Comparison of ENCODE assay signal across 8 cellular contexts in the genomic region with DNA sequence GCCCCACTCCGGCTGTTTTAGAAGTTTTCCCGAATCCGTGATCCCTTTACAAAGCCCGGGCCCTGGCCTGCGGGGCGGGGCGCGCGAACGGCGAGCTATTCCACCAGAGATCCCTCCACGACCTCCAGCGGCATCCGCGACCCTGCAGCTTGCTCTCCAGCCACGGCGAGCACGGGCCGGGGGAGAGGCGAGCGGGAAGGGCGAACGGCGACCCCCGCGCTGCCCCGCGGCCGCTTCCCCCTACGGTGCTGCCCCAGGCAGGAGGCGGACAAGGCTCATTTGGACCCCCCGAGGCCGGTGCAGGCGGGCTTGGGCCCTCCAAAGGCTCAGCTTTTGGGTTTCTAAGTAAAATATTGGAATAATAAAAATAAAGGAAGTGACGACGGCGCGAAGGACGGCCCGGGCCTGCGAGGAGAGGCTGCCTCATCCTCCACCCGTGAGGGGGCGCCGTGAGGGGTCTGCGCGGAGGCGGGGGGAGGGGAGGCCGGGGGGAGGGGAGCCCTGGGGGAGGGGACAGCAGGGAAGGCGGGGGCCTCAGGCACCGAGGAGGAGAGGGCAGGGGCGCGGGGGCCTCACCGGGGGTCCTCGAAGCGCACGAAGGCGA. TPM values are rescaled to one million over a fixed set of nuclear protein-coding genes. Genes with fewer than 3 reads are reported as not detected.
DNase-seq lines count a peak whose midpoint lies in the region; ATAC-seq, FAIRE-seq and TF ChIP-seq lines count a peak whose summit lies in the region.

No MANE protein-coding gene starts in this region.

- H3K27me3 Mint-ChIP-seq in activated CD4-positive, alpha-beta T cell treated with anti-CD3 and anti-CD28 coated beads for 36 hours, result no peaks in the 10 kb centered on the region

- no peak overlapping the region for H3K23ac ChIP-seq in H1 (ENCODE audit: insufficient read length)

- no peaks in the 10 kb centered on the region for H3K9me3 Mint-ChIP-seq in activated CD4-positive, alpha-beta T cell treated with anti-CD3 and anti-CD28 coated beads for 36 hours (ENCODE audit: low read depth)

- H3K4me3 Mint-ChIP-seq in activated CD4-positive, alpha-beta T cell treated with anti-CD3 and anti-CD28 coated beads for 36 hours, result peak overlapping the region; percentile 79

- no peak overlapping the region for H2BK120ac ChIP-seq in H1 (replicated peaks; ENCODE audit: low read depth, low read length)

- H3K79me2 ChIP-seq in H1 (ENCODE audit: control insufficient read depth in 1 of 2, insufficient read depth in 2 of 2, low read length in 2 of 2), result peaks cover 0 to 49% of the 10 kb centered on the region in 2 experiments; a peak in 3 of 4 replicates

- H3K36me3 Mint-ChIP-seq in activated CD4-positive, alpha-beta T cell treated with anti-CD3 and anti-CD28 coated beads for 36 hours (ENCODE audit: low read depth), result peaks cover 25% of the 10 kb centered on the region

- POLR2A ChIA-PET in BJ (lab: Charles Lee), result interaction anchor here (0.5 to 1.1 kb wide), 2 partner anchors 61 to 77 kb away, joined by 4 to 7 read pairs; no protein-coding TSS in a partner anchor
- POLR2A ChIA-PET in activated CD4-positive, alpha-beta T cell treated with anti-CD3 and anti-CD28 coated beads for 36 hours (lab: Charles Lee), result interaction anchor here (0.6 to 2.5 kb wide), 7 partner anchors 10 to 268 kb away, joined by 3 to 12 read pairs (median 4); partner anchors contain the start of genes DYNLL1, RNU4-2 and RPLP0
- POLR2A ChIA-PET in H1 (lab: Charles Lee; ENCODE audit: partially characterized antibody), result interaction anchor here (0.6 to 18.7 kb wide), 26 partner anchors 11 to 273 kb away, joined by 3 to 365 read pairs (median 4); partner anchors contain the start of genes COQ5, COX6A1, DYNLL1 and GATC

- peak overlapping the region; percentile 69 to 96 (median 94) for H3K9ac ChIP-seq in H1 (replicated peaks in 1 of 4; ENCODE audit: extremely low read depth in 1 of 4, low read depth in 3 of 4, low read length in 3 of 4)

- H2BK15ac ChIP-seq in H1 (ENCODE audit: low read length), result peak overlapping the region; percentile 95; the same call in 1 of the 2 replicates

- no peak overlapping the region for H2AFZ ChIP-seq in H1 (ENCODE audit: low read length)

- peak; percentile 17 for ATAC-seq in GM19043 (IDR thresholded peaks at IDR 0.05; ENCODE audit: low read depth, unreplicated experiment)
- ATAC-seq in HG03432 (IDR thresholded peaks at IDR 0.05; ENCODE audit: unreplicated experiment), result peak; percentile 38
- peak; percentile 24 for ATAC-seq in activated CD4-positive, alpha-beta T cell treated with anti-CD3 and anti-CD28 coated beads for 36 hours
- peak; percentile 50 for ATAC-seq in mucosa of descending colon
- no peak for ATAC-seq in HG03520 (IDR thresholded peaks at IDR 0.05; ENCODE audit: unreplicated experiment)

- TF ChIP-seq RAD21 in H1 (IDR thresholded peaks at IDR 0.05 in 1 of 2, conservative IDR thresholded peaks at IDR 0.05 in 1 of 2; ENCODE audit: low read depth in 2 of 2, low read length in 2 of 2), result no peak

- peak overlapping the region; percentile 85; the same call in 1 of the 2 replicates for H2BK12ac ChIP-seq in H1 (ENCODE audit: low read depth, low read length)

- no peaks in the 10 kb centered on the region; the same call in none of the 2 replicates for H3K79me1 ChIP-seq in H1 (ENCODE audit: low read depth, low read length)

- H3K9me3 ChIP-seq in H1 (ENCODE audit: insufficient read depth in 2 of 2, low read depth in 1 of 2, low read length in 1 of 2) (no peaks in the 10 kb centered on the region), mucosa of descending colon (no peaks in the 10 kb centered on the region)

- H3K14ac ChIP-seq in H1 (ENCODE audit: insufficient read length), result no peak overlapping the region

- peak overlapping the region; percentile 95 for H3K4ac ChIP-seq in H1 (replicated peaks; ENCODE audit: insufficient read length, low read depth, low read length)

- H3K56ac ChIP-seq in H1 (replicated peaks; ENCODE audit: insufficient read length, low read depth, low read length), result peak overlapping the region; percentile 97

- H4K5ac ChIP-seq in H1 (ENCODE audit: insufficient read length, low read depth, low read length), result peak overlapping the region; percentile 96

- peak overlapping the region; percentile 98 for H2BK5ac ChIP-seq in H1 (ENCODE audit: low read depth, low read length)

- H3K23me2 ChIP-seq in H1 (ENCODE audit: low read depth, low read length), result peaks cover 5% of the 10 kb centered on the region

- H4K20me1 ChIP-seq in H1 (replicated peaks in 1 of 2; ENCODE audit: control insufficient read depth in 1 of 2, insufficient read depth in 2 of 2, low read length in 2 of 2), result peaks cover 10 to 14% of the 10 kb centered on the region in 2 experiments

- no peak overlapping the region for H2AK5ac ChIP-seq in H1 (ENCODE audit: low read depth, low read length)

- WGBS in H1 (ENCODE audit: extremely low coverage in 1 of 2, insufficient coverage in 1 of 2, insufficient read length in 1 of 2, insufficient replicate concordance in 2 of 2, low coverage in 1 of 2, low lambda C conversion rate in 2 of 2, missing lambda C conversion rate in 1 of 2), 2 experiments, result 0% methylated on average over 40 of the region's 57 CpGs; no CpG with 5 or more reads in 1 of the 2 experiments

- H3K18ac ChIP-seq in H1 (ENCODE audit: extremely low read depth, low read length), result peak overlapping the region; percentile 98

- TF ChIP-seq POLR2A in H1 (IDR thresholded peaks at IDR 0.05; ENCODE audit: control extremely low read depth in 1 of 2, low read depth in 2 of 2, low read length in 2 of 2), result no peak

- TF ChIP-seq EP300 in H1 (IDR thresholded peaks at IDR 0.05; ENCODE audit: borderline replicate concordance in 1 of 2, low read depth in 2 of 2, low read length in 2 of 2), result no peak

- H3K4me2 ChIP-seq in H1 (ENCODE audit: insufficient read depth in 1 of 2, low read depth in 2 of 2, low read length in 2 of 2), result peak overlapping the region; percentile 78 to 83

- H2BK20ac ChIP-seq in H1 (ENCODE audit: low read length), result no peak overlapping the region

- FAIRE-seq in H1 (lab: Jason Lieb, UNC), result no peak

- H3K36me3 ChIP-seq in BJ (ENCODE audit: control insufficient read depth, insufficient read depth, low read length) (peaks cover 9% of the 10 kb centered on the region), H1 (ENCODE audit: control insufficient read depth in 2 of 4, insufficient read depth in 4 of 4, low read length in 3 of 4) (peaks cover 16 to 24% (median 18%) of the 10 kb centered on the region in 4 experiments), mucosa of descending colon (ENCODE audit: low read depth) (peaks cover under 1% of the 10 kb centered on the region)

- DNase-seq in BJ (ENCODE audit: low read depth) (no peak), H1 (ENCODE audit: low read depth in 1 of 2, low spot score in 2 of 2) (no peak), mucosa of descending colon (peak; percentile 45 to 65 (median 58)), substantia nigra (lab: John Stamatoyannopoulos, UW) (peak in 34 of 49 donors; percentile 26 to 72 (median 56))
- peak; percentile 50 for DNase-seq in activated CD4-positive, alpha-beta T cell treated with anti-CD3 and anti-CD28 coated beads for 36 hours

- H3K4me1 Mint-ChIP-seq in activated CD4-positive, alpha-beta T cell treated with anti-CD3 and anti-CD28 coated beads for 36 hours, result peaks cover 40% of the 10 kb centered on the region

- H3K27ac ChIP-seq in H1 (ENCODE audit: low read depth, low read length), result peak overlapping the region; percentile 96
- H3K27ac ChIP-seq in substantia nigra (ENCODE audit: low read depth, low read length, poor library complexity, severe bottlenecking), result peak overlapping the region; percentile 79

- H3K27me3 ChIP-seq in BJ (ENCODE audit: control insufficient read depth, insufficient read depth, low read length) (no peaks in the 10 kb centered on the region), H1 (replicated peaks in 1 of 4; ENCODE audit: control insufficient read depth in 3 of 4, extremely low read depth in 1 of 4, insufficient read depth in 3 of 4, low read length in 3 of 4) (no peaks in the 10 kb centered on the region)

- H3K4me3 ChIP-seq in BJ (ENCODE audit: low read depth, low read length), result peak overlapping the region; percentile 80
- H3K4me3 ChIP-seq in H1 (ENCODE audit: extremely low read depth in 1 of 4, insufficient read depth in 2 of 4, low read depth in 3 of 4, low read length in 4 of 4), result peak overlapping the region; percentile 76 to 97 (median 78)
- H3K4me3 ChIP-seq in mucosa of descending colon, result peak overlapping the region; percentile 85

- peak overlapping the region; percentile 99 for H4K91ac ChIP-seq in H1 (replicated peaks; ENCODE audit: insufficient read length, low read length)

- intact Hi-C loops in activated CD4-positive, alpha-beta T cell treated with anti-CD3 and anti-CD28 coated beads for 36 hours (cut with DNase I, micrococcal nuclease), result loop anchor here (1.0 to 2.0 kb wide), 15 partner anchors 14 to 268 kb away; partner anchors contain the start of genes COX6A1 (in 2 of the 2), GATC (in 2 of the 2), RNF10 (in 2 of the 2) and TRIAP1 (in 2 of the 2)
- intact Hi-C loops in mucosa of descending colon (cut with DNase I, micrococcal nuclease), result no loop called here

- H3K4me1 ChIP-seq in H1 (replicated peaks in 1 of 4; ENCODE audit: control insufficient read depth in 3 of 4, insufficient read depth in 4 of 4, low read length in 3 of 4) (peaks cover 0 to 5% (median 0%) of the 10 kb centered on the region in 4 experiments; a peak in 2 of 7 replicates), mucosa of descending colon (ENCODE audit: low read depth) (peaks cover 10% of the 10 kb centered on the region)

- H3K27ac Mint-ChIP-seq in activated CD4-positive, alpha-beta T cell treated with anti-CD3 and anti-CD28 coated beads for 36 hours, result peak overlapping the region; percentile 84

- CTCF ChIA-PET in BJ (lab: Yijun Ruan, JAX) (interaction anchor here (0.9 to 6.0 kb wide), 9 partner anchors 12 to 83 kb away, joined by 3 to 57 read pairs (median 5); partner anchors contain the start of gene DYNLL1), H1 (lab: Charles Lee; ENCODE audit: partially characterized antibody) (interaction anchor here (0.7 to 9.3 kb wide), 17 partner anchors 11 to 142 kb away, joined by 3 to 152 read pairs (median 5); partner anchors contain the start of genes COX6A1, DYNLL1, GATC and PLA2G1B)
- CTCF ChIA-PET in activated CD4-positive, alpha-beta T cell treated with anti-CD3 and anti-CD28 coated beads for 36 hours (lab: Charles Lee), result interaction anchor here (0.6 to 2.8 kb wide), 18 partner anchors 10 to 421 kb away, joined by 3 to 17 read pairs (median 5); partner anchors contain the start of genes DYNLL1 and POP5

- H4K8ac ChIP-seq in H1 (ENCODE audit: extremely low read depth, insufficient read depth, low read length), result peak overlapping the region; percentile 90

- TF ChIP-seq CTCF in BJ (IDR thresholded peaks at IDR 0.05; ENCODE audit: insufficient read depth, low read depth, low read length) (peak; percentile 16; the same call in 1 of the 2 replicates), H1 (IDR thresholded peaks at IDR 0.05; ENCODE audit: control extremely low read depth in 1 of 3, insufficient read depth in 1 of 3, low read depth in 1 of 3, low read length in 3 of 3) (peak in 1 of 3 experiments; percentile 19; a peak in 1 of 4 replicates), mucosa of descending colon (IDR thresholded peaks at IDR 0.05) (no peak)

RNA-seq across cellular contexts. Expression of gene SRSF9, which starts 0.6 kb away (rescaled TPM):
- polyA plus RNA-seq in BJ (2011; rRNA removed) (88.0 and 108 TPM in 2 replicates), H1 (2011; rRNA removed) (148 and 172 TPM in 2 replicates)
- polyA minus RNA-seq in BJ (2011; rRNA and poly(A)+ RNA removed), result 26.7 and 39.5 TPM in 2 replicates
- 100 to 1,000 TPM; 140 to 209 TPM for total RNA-seq in activated CD4-positive, alpha-beta T cell treated with anti-CD3 and anti-CD28 coated beads for 36 hours
- total RNA-seq in H1 (2021; fragmentation: NEBNext Ultra II Directional; extraction: Animal tissue kit (Norgen Biotek cat#: 25700)), result 304 and 307 TPM in 2 replicates
- 254 TPM for polyA plus RNA-seq in H1 (2011; cell fraction: cytosol; rRNA removed)
- polyA plus RNA-seq in H1 (2011; cell fraction: nucleus; rRNA removed), result 84.5 TPM
- 249 to 298 TPM (median 293 TPM) in 4 replicates for polyA plus RNA-seq in H1 (2012, experiment 1 of 2)
- polyA plus RNA-seq in H1 (2012, experiment 2 of 2), result 207 TPM
- 218 TPM for polyA plus RNA-seq in H1 (2013, experiment 1 of 2)
- 236 TPM for polyA plus RNA-seq in H1 (2013, experiment 2 of 2)
- polyA minus RNA-seq in H1 (2011; rRNA and poly(A)+ RNA removed), result 74.5 and 95.4 TPM in 2 replicates
- 134 TPM for polyA minus RNA-seq in H1 (2011; cell fraction: cytosol; rRNA and poly(A)+ RNA removed)
- polyA minus RNA-seq in H1 (2011; cell fraction: nucleus; rRNA and poly(A)+ RNA removed), result 86.6 TPM
- 100 to 1,000 TPM; 117 to 140 (median 139) TPM for total RNA-seq in mucosa of descending colon

RNA-seq across cellular contexts. Expression of gene GATC, which starts 22.7 kb away (rescaled TPM):
- 14.8 and 17.9 TPM in 2 replicates for polyA plus RNA-seq in BJ (2011; rRNA removed)
- 7.9 and 21.1 TPM in 2 replicates for polyA minus RNA-seq in BJ (2011; rRNA and poly(A)+ RNA removed)
- 10 to 100 TPM; 26.3 to 36.3 TPM for total RNA-seq in activated CD4-positive, alpha-beta T cell treated with anti-CD3 and anti-CD28 coated beads for 36 hours
- 30.4 and 34.2 TPM in 2 replicates for total RNA-seq in H1 (2021; fragmentation: NEBNext Ultra II Directional; extraction: Animal tissue kit (Norgen Biotek cat#: 25700))
- 13.2 and 13.6 TPM in 2 replicates for polyA plus RNA-seq in H1 (2011; rRNA removed)
- polyA plus RNA-seq in H1 (2011; cell fraction: cytosol; rRNA removed), result 13.9 TPM
- 33.8 TPM for polyA plus RNA-seq in H1 (2011; cell fraction: nucleus; rRNA removed)
- polyA plus RNA-seq in H1 (2012, experiment 1 of 2), result 11.2 to 18.5 TPM (median 15.4 TPM) in 4 replicates
- 11.6 TPM for polyA plus RNA-seq in H1 (2012, experiment 2 of 2)
- 20.0 TPM for polyA plus RNA-seq in H1 (2013, experiment 1 of 2)
- polyA plus RNA-seq in H1 (2013, experiment 2 of 2), result 19.1 TPM
- polyA minus RNA-seq in H1 (2011; rRNA and poly(A)+ RNA removed), result 12.3 and 20.5 TPM in 2 replicates
- 7.3 TPM for polyA minus RNA-seq in H1 (2011; cell fraction: cytosol; rRNA and poly(A)+ RNA removed)
- 25.8 TPM for polyA minus RNA-seq in H1 (2011; cell fraction: nucleus; rRNA and poly(A)+ RNA removed)
- total RNA-seq in mucosa of descending colon, result 10 to 100 TPM; 20.6 to 29.5 (median 26.8) TPM

RNA-seq across cellular contexts. Expression of gene TRIAP1, which starts 22.8 kb away (rescaled TPM):
- polyA plus RNA-seq in BJ (2011; rRNA removed) (24.7 and 45.0 TPM in 2 replicates), H1 (2011; rRNA removed) (20.8 and 42.0 TPM in 2 replicates)
- 3.7 and 4.8 TPM in 2 replicates for polyA minus RNA-seq in BJ (2011; rRNA and poly(A)+ RNA removed)
- total RNA-seq in activated CD4-positive, alpha-beta T cell treated with anti-CD3 and anti-CD28 coated beads for 36 hours, result 10 to 100 TPM; 20.9 to 36.0 TPM
- 58.5 and 63.4 TPM in 2 replicates for total RNA-seq in H1 (2021; fragmentation: NEBNext Ultra II Directional; extraction: Animal tissue kit (Norgen Biotek cat#: 25700))
- 52.7 TPM for polyA plus RNA-seq in H1 (2011; cell fraction: cytosol; rRNA removed)
- 10.2 TPM for polyA plus RNA-seq in H1 (2011; cell fraction: nucleus; rRNA removed)
- polyA plus RNA-seq in H1 (2012, experiment 1 of 2), result 65.2 to 124 TPM (median 69.0 TPM) in 4 replicates
- 19.1 TPM for polyA plus RNA-seq in H1 (2012, experiment 2 of 2)
- polyA plus RNA-seq in H1 (2013, experiment 1 of 2), result 67.4 TPM
- 72.8 TPM for polyA plus RNA-seq in H1 (2013, experiment 2 of 2)
- 15.2 and 19.3 TPM in 2 replicates for polyA minus RNA-seq in H1 (2011; rRNA and poly(A)+ RNA removed)
- polyA minus RNA-seq in H1 (2011; cell fraction: cytosol; rRNA and poly(A)+ RNA removed), result 32.7 TPM
- 17.4 TPM for polyA minus RNA-seq in H1 (2011; cell fraction: nucleus; rRNA and poly(A)+ RNA removed)
- total RNA-seq in mucosa of descending colon, result 10 to 100 TPM; 14.9 to 16.7 (median 16.3) TPM

RNA-seq across cellular contexts. Expression of gene DYNLL1, which starts 27.0 kb away (rescaled TPM):
- polyA plus RNA-seq in BJ (2011; rRNA removed) (358 and 610 TPM in 2 replicates), H1 (2011; rRNA removed) (314 and 488 TPM in 2 replicates)
- 77.2 and 81.2 TPM in 2 replicates for polyA minus RNA-seq in BJ (2011; rRNA and poly(A)+ RNA removed)
- 100 to 1,000 TPM; 166 to 169 TPM for total RNA-seq in activated CD4-positive, alpha-beta T cell treated with anti-CD3 and anti-CD28 coated beads for 36 hours
- 419 and 423 TPM in 2 replicates for total RNA-seq in H1 (2021; fragmentation: NEBNext Ultra II Directional; extraction: Animal tissue kit (Norgen Biotek cat#: 25700))
- polyA plus RNA-seq in H1 (2011; cell fraction: cytosol; rRNA removed), result 519 TPM
- polyA plus RNA-seq in H1 (2011; cell fraction: nucleus; rRNA removed), result 154 TPM
- polyA plus RNA-seq in H1 (2012, experiment 1 of 2), result 457 to 576 TPM (median 535 TPM) in 4 replicates
- polyA plus RNA-seq in H1 (2012, experiment 2 of 2), result 681 TPM
- 402 TPM for polyA plus RNA-seq in H1 (2013, experiment 1 of 2)
- polyA plus RNA-seq in H1 (2013, experiment 2 of 2), result 410 TPM
- 117 and 134 TPM in 2 replicates for polyA minus RNA-seq in H1 (2011; rRNA and poly(A)+ RNA removed)
- polyA minus RNA-seq in H1 (2011; cell fraction: cytosol; rRNA and poly(A)+ RNA removed), result 152 TPM
- 85.4 TPM for polyA minus RNA-seq in H1 (2011; cell fraction: nucleus; rRNA and poly(A)+ RNA removed)
- 100 to 1,000 TPM; 309 to 343 (median 309) TPM for total RNA-seq in mucosa of descending colon

RNA-seq across cellular contexts. Expression of gene COX6A1, which starts 31.0 kb away (rescaled TPM):
- polyA plus RNA-seq in BJ (2011; rRNA removed) (362 and 557 TPM in 2 replicates), H1 (2011; rRNA removed) (2,792 and 3,254 TPM in 2 replicates)
- 84.4 and 141 TPM in 2 replicates for polyA minus RNA-seq in BJ (2011; rRNA and poly(A)+ RNA removed)
- total RNA-seq in activated CD4-positive, alpha-beta T cell treated with anti-CD3 and anti-CD28 coated beads for 36 hours, result 100 to 1,000 TPM; 424 to 495 TPM
- total RNA-seq in H1 (2021; fragmentation: NEBNext Ultra II Directional; extraction: Animal tissue kit (Norgen Biotek cat#: 25700)), result 437 and 465 TPM in 2 replicates
- polyA plus RNA-seq in H1 (2011; cell fraction: cytosol; rRNA removed), result 1,527 TPM
- 2,437 TPM for polyA plus RNA-seq in H1 (2011; cell fraction: nucleus; rRNA removed)
- 684 to 863 TPM (median 778 TPM) in 4 replicates for polyA plus RNA-seq in H1 (2012, experiment 1 of 2)
- polyA plus RNA-seq in H1 (2012, experiment 2 of 2), result 1,585 TPM
- 2,536 TPM for polyA plus RNA-seq in H1 (2013, experiment 1 of 2)
- polyA plus RNA-seq in H1 (2013, experiment 2 of 2), result 2,012 TPM
- polyA minus RNA-seq in H1 (2011; rRNA and poly(A)+ RNA removed), result 278 and 324 TPM in 2 replicates
- 176 TPM for polyA minus RNA-seq in H1 (2011; cell fraction: cytosol; rRNA and poly(A)+ RNA removed)
- polyA minus RNA-seq in H1 (2011; cell fraction: nucleus; rRNA and poly(A)+ RNA removed), result 310 TPM
- 100 to 1,000 TPM; 509 to 899 (median 865) TPM for total RNA-seq in mucosa of descending colon

Comparison
In these comparisons a context has a peak if more than half of its experiments do, and no peak if none do; other contexts are left out.
1. DNase-seq: peak in activated CD4-positive, alpha-beta T cell treated with anti-CD3 and anti-CD28 coated beads for 36 hours (single experiment), mucosa of descending colon (3 of 3) and substantia nigra (34 of 49); none in BJ (single experiment) and H1 (0 of 2).
2. intact Hi-C loops: an anchor here in activated CD4-positive, alpha-beta T cell treated with anti-CD3 and anti-CD28 coated beads for 36 hours (1.0 to 2.0 kb wide); none called in mucosa of descending colon.
3. Peak in every context shown above with its lines, with median percentiles within 50 percentile points of each other: H3K4me3 ChIP-seq.